Comparison of ENCODE assay signal across 8 cellular contexts in genomic region chr14:75141967-75142366, GRCh38. TPM values are rescaled to one million over a fixed set of nuclear protein-coding genes. Genes with fewer than 3 reads are reported as not detected.
DNase-seq lines count a peak whose midpoint lies in the region; ATAC-seq and TF ChIP-seq lines count a peak whose summit lies in the region.

No MANE protein-coding gene starts in this region.

- no peaks in the 10 kb centered on the region for H3K9me3 ChIP-seq in psoas muscle

- H3K27me3 Mint-ChIP-seq in activated CD4-positive, alpha-beta memory T cell treated with anti-CD3 and anti-CD28 coated beads, Interleukin-2, amount 10 ng/mL, durations not matched to agents 7 days and 5 days = no peaks in the 10 kb centered on the region
- H3K27me3 Mint-ChIP-seq in activated CD4-positive, alpha-beta memory T cell treated with anti-CD3 and anti-CD28 coated beads for 36 hours = no peaks in the 10 kb centered on the region

- peak in 3 of 4 donors; percentile 42 to 60 (median 49) for ATAC-seq in psoas muscle
- ATAC-seq in sciatic nerve = no peak

- H3K4me1 Mint-ChIP-seq in activated CD4-positive, alpha-beta memory T cell treated with anti-CD3 and anti-CD28 coated beads, Interleukin-2, amount 10 ng/mL, durations not matched to agents 7 days and 5 days = peaks cover 58% of the 10 kb centered on the region
- H3K4me1 Mint-ChIP-seq in activated CD4-positive, alpha-beta memory T cell treated with anti-CD3 and anti-CD28 coated beads for 36 hours (ENCODE audit: low read depth) = peaks cover 58% of the 10 kb centered on the region

- intact Hi-C loops in activated CD4-positive, alpha-beta memory T cell treated with anti-CD3 and anti-CD28 coated beads for 36 hours (cut with micrococcal nuclease) = loop anchor here (2.0 kb wide), 1 partner anchor 17 kb away; no protein-coding TSS in a partner anchor
- intact Hi-C loops in dorsolateral prefrontal cortex (cut with DNase I) (loop anchor here in 1 of 2 donors (5.0 kb wide), 1 partner anchor 135 kb away; the partner anchor contains the start of gene FOS), psoas muscle (cut with DNase I) (no loop called here), sciatic nerve (cut with DNase I) (no loop called here)

- H3K9me3 Mint-ChIP-seq in activated CD4-positive, alpha-beta memory T cell treated with anti-CD3 and anti-CD28 coated beads, Interleukin-2, amount 10 ng/mL, durations not matched to agents 7 days and 5 days = no peaks in the 10 kb centered on the region
- H3K9me3 Mint-ChIP-seq in activated CD4-positive, alpha-beta memory T cell treated with anti-CD3 and anti-CD28 coated beads for 36 hours = no peaks in the 10 kb centered on the region

- H3K36me3 ChIP-seq in psoas muscle (ENCODE audit: insufficient read depth in 1 of 2, low read depth in 1 of 2) = peaks cover 0 to 13% of the 10 kb centered on the region in 2 donors

- peak in 51 of 56 donors; percentile 19 to 61 (median 45) for TF ChIP-seq CTCF in dorsolateral prefrontal cortex (IDR thresholded peaks at IDR 0.05 in 54 of 56, conservative IDR thresholded peaks at IDR 0.05 in 2 of 56; ENCODE audit: low read depth in 1 of 56, partially characterized antibody in 56 of 56)
- peak; percentile 20 for TF ChIP-seq CTCF in psoas muscle (IDR thresholded peaks at IDR 0.05)

- H3K27ac ChIP-seq in dorsolateral prefrontal cortex (peak overlapping the region in 58 of 59 donors; percentile 1 to 100 (median 99)), psoas muscle (peak overlapping the region; percentile 20)

- peaks cover 35% of the 10 kb centered on the region for H3K36me3 Mint-ChIP-seq in activated CD4-positive, alpha-beta memory T cell treated with anti-CD3 and anti-CD28 coated beads, Interleukin-2, amount 10 ng/mL, durations not matched to agents 7 days and 5 days (ENCODE audit: low read depth)
- peaks cover 6% of the 10 kb centered on the region for H3K36me3 Mint-ChIP-seq in activated CD4-positive, alpha-beta memory T cell treated with anti-CD3 and anti-CD28 coated beads for 36 hours

- POLR2A ChIA-PET in activated CD4-positive, alpha-beta memory T cell treated with anti-CD3 and anti-CD28 coated beads, Interleukin-2, amount 10 ng/mL, durations not matched to agents 7 days and 5 days (lab: Charles Lee) = no interaction called here
- POLR2A ChIA-PET in activated CD4-positive, alpha-beta memory T cell treated with anti-CD3 and anti-CD28 coated beads for 36 hours (lab: Charles Lee) = no interaction called here

- H3K27me3 ChIP-seq in dorsolateral prefrontal cortex = no peaks in the 10 kb centered on the region
- H3K27me3 ChIP-seq in psoas muscle (ENCODE audit: insufficient read depth in 3 of 3, low read length in 2 of 3) = no peaks in the 10 kb centered on the region

- H3K4me3 ChIP-seq in dorsolateral prefrontal cortex = no peak overlapping the region
- H3K4me3 ChIP-seq in psoas muscle = no peak overlapping the region

- peak; percentile 31 for DNase-seq in activated CD4-positive, alpha-beta memory T cell treated with anti-CD3 and anti-CD28 coated beads, Interleukin-2, amount 10 ng/mL, durations not matched to agents 7 days and 5 days
- DNase-seq in activated CD4-positive, alpha-beta memory T cell treated with anti-CD3 and anti-CD28 coated beads for 36 hours = no peak
- DNase-seq in NCI-H128 (lab: John Stamatoyannopoulos, UW; ENCODE audit: unreplicated experiment) (peak; percentile 10), dorsolateral prefrontal cortex (no peak), psoas muscle (no peak), cortex of kidney (lab: John Stamatoyannopoulos, UW) (no peak), sciatic nerve (ENCODE audit: low spot score) (no peak)
- no peak for DNase-seq in activated CD8-positive, alpha-beta memory T cell treated with anti-CD3 and anti-CD28 coated beads for 24 hours

- H3K27ac Mint-ChIP-seq in activated CD4-positive, alpha-beta memory T cell treated with anti-CD3 and anti-CD28 coated beads, Interleukin-2, amount 10 ng/mL, durations not matched to agents 7 days and 5 days = no peak overlapping the region
- H3K27ac Mint-ChIP-seq in activated CD4-positive, alpha-beta memory T cell treated with anti-CD3 and anti-CD28 coated beads for 36 hours = no peak overlapping the region

- CTCF ChIA-PET in activated CD4-positive, alpha-beta memory T cell treated with anti-CD3 and anti-CD28 coated beads, Interleukin-2, amount 10 ng/mL, durations not matched to agents 7 days and 5 days (lab: Charles Lee) = interaction anchor here (1.5 to 5.9 kb wide), 4 partner anchors 10 to 161 kb away, joined by 3 to 53 read pairs (median 8); no protein-coding TSS in a partner anchor
- CTCF ChIA-PET in activated CD4-positive, alpha-beta memory T cell treated with anti-CD3 and anti-CD28 coated beads for 36 hours (lab: Charles Lee) = interaction anchor here (0.6 to 12.7 kb wide), 8 partner anchors 10 to 215 kb away, joined by 3 to 118 read pairs (median 5); no protein-coding TSS in a partner anchor

- H3K4me3 Mint-ChIP-seq in activated CD4-positive, alpha-beta memory T cell treated with anti-CD3 and anti-CD28 coated beads, Interleukin-2, amount 10 ng/mL, durations not matched to agents 7 days and 5 days = no peak overlapping the region
- no peak overlapping the region for H3K4me3 Mint-ChIP-seq in activated CD4-positive, alpha-beta memory T cell treated with anti-CD3 and anti-CD28 coated beads for 36 hours

- H3K4me1 ChIP-seq in psoas muscle = peaks cover 43% of the 10 kb centered on the region

RNA-seq across cellular contexts. Expression of gene NEK9, which starts 15.1 kb away (rescaled TPM):
- 10 to 100 TPM; 72.0 to 77.3 TPM for total RNA-seq in activated CD4-positive, alpha-beta memory T cell treated with anti-CD3 and anti-CD28 coated beads, Interleukin-2, amount 10 ng/mL, durations not matched to agents 7 days and 5 days
- 10 to 100 TPM; 51.8 to 56.4 TPM for total RNA-seq in activated CD4-positive, alpha-beta memory T cell treated with anti-CD3 and anti-CD28 coated beads for 36 hours
- 100 to 1,000 TPM in 7 of 120 experiments, 10 to 100 TPM in 113; 54.3 to 112 (median 74.8) TPM for total RNA-seq in dorsolateral prefrontal cortex
- total RNA-seq in psoas muscle = 100 to 1,000 TPM in 1 of 4 donors, 10 to 100 TPM in 3; 69.1 to 116 (median 88.5) TPM
- polyA plus RNA-seq in psoas muscle = 10 to 100 TPM; 17.9 to 49.0 (median 28.0) TPM
- 111 TPM for total RNA-seq in sciatic nerve

RNA-seq across cellular contexts. Expression of gene TMED10, which starts 34.4 kb away (rescaled TPM):
- 100 to 1,000 TPM; 207 to 224 TPM for total RNA-seq in activated CD4-positive, alpha-beta memory T cell treated with anti-CD3 and anti-CD28 coated beads, Interleukin-2, amount 10 ng/mL, durations not matched to agents 7 days and 5 days
- total RNA-seq in activated CD4-positive, alpha-beta memory T cell treated with anti-CD3 and anti-CD28 coated beads for 36 hours = 100 to 1,000 TPM; 189 to 201 TPM
- total RNA-seq in dorsolateral prefrontal cortex (100 to 1,000 TPM; 120 to 287 (median 172) TPM), psoas muscle (100 to 1,000 TPM; 128 to 203 (median 159) TPM), sciatic nerve (256 TPM)
- 100 to 1,000 TPM in 2 of 3 donors, 10 to 100 TPM in 1; 88.2 to 255 (median 101) TPM for polyA plus RNA-seq in psoas muscle

Comparison
In these comparisons a context has a peak if more than half of its experiments do, and no peak if none do; other contexts are left out.
1. DNase-seq: peak in activated CD4-positive, alpha-beta memory T cell treated with anti-CD3 and anti-CD28 coated beads, Interleukin-2, amount 10 ng/mL, durations not matched to agents 7 days and 5 days (single experiment) and NCI-H128 (single experiment); none in activated CD4-positive, alpha-beta memory T cell treated with anti-CD3 and anti-CD28 coated beads for 36 hours (single experiment), dorsolateral prefrontal cortex (0 of 10), psoas muscle (0 of 2), cortex of kidney (single experiment), sciatic nerve (single experiment) and activated CD8-positive, alpha-beta memory T cell treated with anti-CD3 and anti-CD28 coated beads for 24 hours (single experiment).